1 cellular context compared by ENCODE assay signal in the genomic region with DNA sequence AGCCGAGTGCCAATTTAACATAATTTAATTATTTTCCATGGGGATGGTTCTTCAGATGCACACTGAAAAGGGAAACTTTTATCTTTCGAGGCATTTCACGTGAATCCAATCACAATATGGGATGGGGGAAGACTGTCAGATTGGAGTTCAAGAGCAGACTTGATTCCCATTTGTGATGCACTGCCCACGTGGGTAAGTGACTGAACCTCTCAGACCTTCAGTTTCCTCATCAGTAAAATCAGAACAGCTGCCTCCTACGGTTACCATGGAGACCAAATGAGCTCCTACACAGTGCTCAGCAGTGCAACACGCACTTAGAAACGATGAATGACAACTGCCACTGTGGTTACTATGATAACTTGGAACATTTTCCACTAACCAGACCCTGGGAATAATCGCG.
TF ChIP-seq lines count a peak whose summit lies in the region.

No MANE protein-coding gene starts in this region.

TF ChIP-seq in GM12878, 131 proteins besides CTCF, POLR2A, EP300 and RAD21:
- TF ChIP-seq TBL1XR1 (IDR thresholded peaks at IDR 0.05; ENCODE audit: low read depth, low read length) (no peak), HDAC2 (IDR thresholded peaks at IDR 0.05) (no peak), RUNX3 (IDR thresholded peaks at IDR 0.05; ENCODE audit: low read length) (peak; percentile 37; the same call in 1 of the 2 replicates), NR2F1 (conservative IDR thresholded peaks at IDR 0.05) (no peak), MTA3 (IDR thresholded peaks at IDR 0.05; ENCODE audit: borderline replicate concordance, low read length) (no peak), NFIC (IDR thresholded peaks at IDR 0.05; ENCODE audit: low read depth, low read length) (no peak), PKNOX1 (IDR thresholded peaks at IDR 0.05) (peak; percentile 17; the same call in 1 of the 2 replicates), MXI1 (IDR thresholded peaks at IDR 0.05; ENCODE audit: low read depth, low read length) (no peak), RAD51 (IDR thresholded peaks at IDR 0.05) (peak; percentile 40; the same call in 1 of the 2 replicates), BHLHE40 (IDR thresholded peaks at IDR 0.05; ENCODE audit: borderline replicate concordance in 1 of 2, low read depth in 2 of 2, low read length in 1 of 2) (no peak), CBX5 (IDR thresholded peaks at IDR 0.05; ENCODE audit: low read depth) (no peak), E2F4 (IDR thresholded peaks at IDR 0.05; ENCODE audit: low read depth, low read length) (no peak), EGR1 (IDR thresholded peaks at IDR 0.05; ENCODE audit: borderline replicate concordance in 1 of 2, low read depth in 2 of 2, low read length in 2 of 2) (no peak), PML (IDR thresholded peaks at IDR 0.05; ENCODE audit: low read length) (no peak), BMI1 (IDR thresholded peaks at IDR 0.05; ENCODE audit: borderline replicate concordance) (peak; percentile 92), ZNF592 (IDR thresholded peaks at IDR 0.05) (no peak), CBX3 (IDR thresholded peaks at IDR 0.05; ENCODE audit: borderline replicate concordance, low read depth) (no peak), FOXM1 (IDR thresholded peaks at IDR 0.05; ENCODE audit: low read depth, low read length) (no peak), SMC3 (IDR thresholded peaks at IDR 0.05; ENCODE audit: borderline replicate concordance, low read length) (no peak), BCL11A (IDR thresholded peaks at IDR 0.05; ENCODE audit: low read depth, low read length) (no peak), CHD2 (IDR thresholded peaks at IDR 0.05; ENCODE audit: borderline replicate concordance, low read depth, low read length) (no peak), MAX (IDR thresholded peaks at IDR 0.05; ENCODE audit: low read depth, low read length) (no peak), ZBTB40 (IDR thresholded peaks at IDR 0.05; ENCODE audit: borderline replicate concordance) (no peak), BRCA1 (IDR thresholded peaks at IDR 0.05; ENCODE audit: low read depth, low read length) (no peak), IKZF2 (IDR thresholded peaks at IDR 0.05) (no peak), EED (IDR thresholded peaks at IDR 0.05; ENCODE audit: low read depth) (no peak), KLF5 (IDR thresholded peaks at IDR 0.05; ENCODE audit: partially characterized antibody) (no peak), SMAD1 (IDR thresholded peaks at IDR 0.05; ENCODE audit: low read depth, partially characterized antibody) (no peak), IRF4 (IDR thresholded peaks at IDR 0.05; ENCODE audit: low read depth, low read length) (no peak), SUZ12 (IDR thresholded peaks at IDR 0.05; ENCODE audit: unreplicated experiment) (no peak)
- TF ChIP-seq, protein P1, sequence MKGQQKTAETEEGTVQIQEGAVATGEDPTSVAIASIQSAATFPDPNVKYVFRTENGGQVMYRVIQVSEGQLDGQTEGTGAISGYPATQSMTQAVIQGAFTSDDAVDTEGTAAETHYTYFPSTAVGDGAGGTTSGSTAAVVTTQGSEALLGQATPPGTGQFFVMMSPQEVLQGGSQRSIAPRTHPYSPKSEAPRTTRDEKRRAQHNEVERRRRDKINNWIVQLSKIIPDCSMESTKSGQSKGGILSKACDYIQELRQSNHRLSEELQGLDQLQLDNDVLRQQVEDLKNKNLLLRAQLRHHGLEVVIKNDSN (IDR thresholded peaks at IDR 0.05; ENCODE audit: borderline replicate concordance, extremely low read length, insufficient read depth, low read depth, low read length), result peak; percentile 58
- TF ChIP-seq, protein P2, sequence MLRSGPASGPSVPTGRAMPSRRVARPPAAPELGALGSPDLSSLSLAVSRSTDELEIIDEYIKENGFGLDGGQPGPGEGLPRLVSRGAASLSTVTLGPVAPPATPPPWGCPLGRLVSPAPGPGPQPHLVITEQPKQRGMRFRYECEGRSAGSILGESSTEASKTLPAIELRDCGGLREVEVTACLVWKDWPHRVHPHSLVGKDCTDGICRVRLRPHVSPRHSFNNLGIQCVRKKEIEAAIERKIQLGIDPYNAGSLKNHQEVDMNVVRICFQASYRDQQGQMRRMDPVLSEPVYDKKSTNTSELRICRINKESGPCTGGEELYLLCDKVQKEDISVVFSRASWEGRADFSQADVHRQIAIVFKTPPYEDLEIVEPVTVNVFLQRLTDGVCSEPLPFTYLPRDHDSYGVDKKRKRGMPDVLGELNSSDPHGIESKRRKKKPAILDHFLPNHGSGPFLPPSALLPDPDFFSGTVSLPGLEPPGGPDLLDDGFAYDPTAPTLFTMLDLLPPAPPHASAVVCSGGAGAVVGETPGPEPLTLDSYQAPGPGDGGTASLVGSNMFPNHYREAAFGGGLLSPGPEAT (IDR thresholded peaks at IDR 0.05; ENCODE audit: low read depth), result no peak
- TF ChIP-seq, protein P3, sequence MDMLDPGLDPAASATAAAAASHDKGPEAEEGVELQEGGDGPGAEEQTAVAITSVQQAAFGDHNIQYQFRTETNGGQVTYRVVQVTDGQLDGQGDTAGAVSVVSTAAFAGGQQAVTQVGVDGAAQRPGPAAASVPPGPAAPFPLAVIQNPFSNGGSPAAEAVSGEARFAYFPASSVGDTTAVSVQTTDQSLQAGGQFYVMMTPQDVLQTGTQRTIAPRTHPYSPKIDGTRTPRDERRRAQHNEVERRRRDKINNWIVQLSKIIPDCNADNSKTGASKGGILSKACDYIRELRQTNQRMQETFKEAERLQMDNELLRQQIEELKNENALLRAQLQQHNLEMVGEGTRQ (IDR thresholded peaks at IDR 0.05; ENCODE audit: borderline replicate concordance, low read depth, low read length), result no peak; the same call in 1 of the 2 replicates
